In the genomic region with DNA sequence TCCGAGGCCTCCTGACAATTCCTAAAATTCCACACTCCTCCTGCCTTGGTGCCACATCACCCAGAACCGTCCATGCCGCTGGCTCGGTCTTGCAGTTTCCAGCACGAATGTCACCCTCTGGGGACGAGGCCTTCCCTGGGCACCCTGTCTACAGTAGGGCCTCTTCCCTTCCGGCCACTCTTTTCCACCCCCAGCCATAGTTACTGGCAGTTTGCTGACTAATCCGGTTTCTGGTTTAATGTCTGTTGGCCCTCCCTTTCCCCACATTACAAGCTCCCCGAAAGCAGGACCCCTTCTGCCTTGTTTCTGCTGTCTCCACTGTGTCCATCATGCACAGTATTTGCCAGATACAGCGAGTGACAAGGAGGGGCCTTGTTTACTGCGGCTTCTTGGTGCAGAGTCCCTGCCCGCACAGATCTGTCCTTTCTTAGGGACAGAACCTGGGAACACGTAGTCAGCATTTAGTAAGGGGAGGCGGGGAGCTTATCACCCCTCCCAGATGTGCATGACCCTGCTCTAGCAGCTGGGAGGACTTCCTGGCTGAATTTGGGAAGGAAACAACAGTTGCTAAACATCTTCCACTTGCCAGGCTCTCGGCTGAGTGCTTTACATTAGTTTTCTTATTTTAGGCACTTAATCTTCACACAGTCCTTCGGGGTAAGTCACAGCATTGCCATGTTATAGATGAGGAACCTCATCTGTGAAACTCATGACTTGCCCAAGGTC, we compare ENCODE assay signal across 10 cellular contexts. TPM values are rescaled to one million over a fixed set of nuclear protein-coding genes. Genes with fewer than 3 reads are reported as not detected.
DNase-seq lines count a peak whose midpoint lies in the region; ATAC-seq and TF ChIP-seq lines count a peak whose summit lies in the region.
"Had no signal": no experiment of that assay in that cellular context is flagged by ENCODE, and none has a peak within 500 bp of the region (broad histone marks: within the 10 kb centered on the region; RNA-seq: fewer than 3 reads in every experiment).

No MANE protein-coding gene starts in this region.

- no peak overlapping the region for H3K4me3 ChIP-seq in lower lobe of right lung
- no peak overlapping the region for H3K4me3 ChIP-seq in aorta (ENCODE audit: low read length in 2 of 2)

- no peak overlapping the region for H3K27ac Mint-ChIP-seq in activated naive CD8-positive, alpha-beta T cell treated with anti-CD3 and anti-CD28 coated beads, Interleukin-2, amount 50 U/mL, for 24 hours
- no peak overlapping the region for H3K27ac Mint-ChIP-seq in activated naive CD8-positive, alpha-beta T cell treated with anti-CD3 and anti-CD28 coated beads for 36 hours
- peak overlapping the region; percentile 57 for H3K27ac Mint-ChIP-seq in activated T-helper 2 cell treated with anti-CD3 and anti-CD28 coated beads, Interferon-gamma antibody, Interleukin-2, Interleukin-4, amounts not matched to agents 10 μg/mL and 5 μg/mL and 100 μg/mL, durations not matched to agents 14 hours and 24 hours and 36 hours
- H3K27ac Mint-ChIP-seq: HFFc6 had no signal

- intact Hi-C loops in activated T-helper 2 cell treated with anti-CD3 and anti-CD28 coated beads, Interferon-gamma antibody, Interleukin-2, Interleukin-4, amounts not matched to agents 10 μg/mL and 5 μg/mL and 100 μg/mL, durations not matched to agents 14 hours and 24 hours and 36 hours (cut with micrococcal nuclease), result no loop called here
- intact Hi-C loops in lower lobe of right lung (cut with DNase I), result no loop called here
- intact Hi-C loops in aorta (cut with DNase I), result no loop called here

- H3K27ac ChIP-seq in lower lobe of right lung (peak overlapping the region; percentile 71), aorta (ENCODE audit: low read depth in 1 of 2, low read length in 2 of 2) (no peak overlapping the region)

- no peaks in the 10 kb centered on the region for H3K36me3 Mint-ChIP-seq in activated naive CD8-positive, alpha-beta T cell treated with anti-CD3 and anti-CD28 coated beads, Interleukin-2, amount 50 U/mL, for 24 hours (ENCODE audit: low read depth)
- H3K36me3 Mint-ChIP-seq in activated naive CD8-positive, alpha-beta T cell treated with anti-CD3 and anti-CD28 coated beads for 36 hours, result no peaks in the 10 kb centered on the region
- no peaks in the 10 kb centered on the region for H3K36me3 Mint-ChIP-seq in activated T-helper 2 cell treated with anti-CD3 and anti-CD28 coated beads, Interferon-gamma antibody, Interleukin-2, Interleukin-4, amounts not matched to agents 10 μg/mL and 5 μg/mL and 100 μg/mL, durations not matched to agents 14 hours and 24 hours and 36 hours (ENCODE audit: low read depth)
- H3K36me3 Mint-ChIP-seq: IgD-negative memory B cell had no signal

- H3K27me3 ChIP-seq in lower lobe of right lung (ENCODE audit: low read depth), result no peaks in the 10 kb centered on the region
- no peaks in the 10 kb centered on the region for H3K27me3 ChIP-seq in aorta (ENCODE audit: control insufficient read depth in 1 of 2, insufficient read depth in 2 of 2, low read length in 1 of 2)

- no peaks in the 10 kb centered on the region for H3K9me3 Mint-ChIP-seq in activated naive CD8-positive, alpha-beta T cell treated with anti-CD3 and anti-CD28 coated beads, Interleukin-2, amount 50 U/mL, for 24 hours
- no peaks in the 10 kb centered on the region for H3K9me3 Mint-ChIP-seq in activated naive CD8-positive, alpha-beta T cell treated with anti-CD3 and anti-CD28 coated beads for 36 hours
- no peaks in the 10 kb centered on the region for H3K9me3 Mint-ChIP-seq in activated T-helper 2 cell treated with anti-CD3 and anti-CD28 coated beads, Interferon-gamma antibody, Interleukin-2, Interleukin-4, amounts not matched to agents 10 μg/mL and 5 μg/mL and 100 μg/mL, durations not matched to agents 14 hours and 24 hours and 36 hours
- H3K9me3 Mint-ChIP-seq: HFFc6 had no signal

- ATAC-seq in activated naive CD8-positive, alpha-beta T cell treated with anti-CD3 and anti-CD28 coated beads, Interleukin-2, amount 50 U/mL, for 24 hours, result peak; percentile 17
- ATAC-seq in lower lobe of right lung (peak in 1 of 2 donors; percentile 13), aorta (ENCODE audit: low FRiP score) (peak; percentile 33)

- no peak for TF ChIP-seq CTCF in lower lobe of right lung (IDR thresholded peaks at IDR 0.05)

- 51 to 53% methylated on average over 16 of the region's 16 CpGs for WGBS in aorta, 2 donors

- peaks cover 1% of the 10 kb centered on the region for H3K27me3 Mint-ChIP-seq in activated naive CD8-positive, alpha-beta T cell treated with anti-CD3 and anti-CD28 coated beads, Interleukin-2, amount 50 U/mL, for 24 hours
- no peaks in the 10 kb centered on the region for H3K27me3 Mint-ChIP-seq in activated naive CD8-positive, alpha-beta T cell treated with anti-CD3 and anti-CD28 coated beads for 36 hours
- peaks cover 3% of the 10 kb centered on the region for H3K27me3 Mint-ChIP-seq in activated T-helper 2 cell treated with anti-CD3 and anti-CD28 coated beads, Interferon-gamma antibody, Interleukin-2, Interleukin-4, amounts not matched to agents 10 μg/mL and 5 μg/mL and 100 μg/mL, durations not matched to agents 14 hours and 24 hours and 36 hours (ENCODE audit: low read depth)

- H3K4me3 Mint-ChIP-seq in activated naive CD8-positive, alpha-beta T cell treated with anti-CD3 and anti-CD28 coated beads, Interleukin-2, amount 50 U/mL, for 24 hours, result peak overlapping the region; percentile 21
- H3K4me3 Mint-ChIP-seq in activated naive CD8-positive, alpha-beta T cell treated with anti-CD3 and anti-CD28 coated beads for 36 hours, result no peak overlapping the region
- no peak overlapping the region for H3K4me3 Mint-ChIP-seq in activated T-helper 2 cell treated with anti-CD3 and anti-CD28 coated beads, Interferon-gamma antibody, Interleukin-2, Interleukin-4, amounts not matched to agents 10 μg/mL and 5 μg/mL and 100 μg/mL, durations not matched to agents 14 hours and 24 hours and 36 hours (ENCODE audit: low read depth)
- H3K4me3 Mint-ChIP-seq: HFFc6 had no signal

- H3K9me3 ChIP-seq in lower lobe of right lung (no peaks in the 10 kb centered on the region), aorta (ENCODE audit: control insufficient read depth, low read length) (no peaks in the 10 kb centered on the region)

- peaks cover 49% of the 10 kb centered on the region for H3K4me1 ChIP-seq in lower lobe of right lung
- no peaks in the 10 kb centered on the region for H3K4me1 ChIP-seq in aorta (ENCODE audit: control insufficient read depth in 1 of 2, insufficient read depth in 2 of 2, low read length in 2 of 2)

- peaks cover 10% of the 10 kb centered on the region for H3K4me1 Mint-ChIP-seq in activated naive CD8-positive, alpha-beta T cell treated with anti-CD3 and anti-CD28 coated beads, Interleukin-2, amount 50 U/mL, for 24 hours
- peaks cover 2% of the 10 kb centered on the region for H3K4me1 Mint-ChIP-seq in activated naive CD8-positive, alpha-beta T cell treated with anti-CD3 and anti-CD28 coated beads for 36 hours
- peaks cover 1% of the 10 kb centered on the region for H3K4me1 Mint-ChIP-seq in activated T-helper 2 cell treated with anti-CD3 and anti-CD28 coated beads, Interferon-gamma antibody, Interleukin-2, Interleukin-4, amounts not matched to agents 10 μg/mL and 5 μg/mL and 100 μg/mL, durations not matched to agents 14 hours and 24 hours and 36 hours (ENCODE audit: low read depth)

- DNase-seq in activated naive CD8-positive, alpha-beta T cell treated with anti-CD3 and anti-CD28 coated beads, Interleukin-2, amount 50 U/mL, for 24 hours, result no peak
- DNase-seq in activated naive CD8-positive, alpha-beta T cell treated with anti-CD3 and anti-CD28 coated beads for 36 hours, result no peak
- DNase-seq in activated T-helper 2 cell treated with anti-CD3 and anti-CD28 coated beads, Interferon-gamma antibody, Interleukin-2, Interleukin-4, amounts not matched to agents 10 μg/mL and 5 μg/mL and 100 μg/mL, durations not matched to agents 14 hours and 24 hours and 36 hours (ENCODE audit: low spot score), result no peak
- DNase-seq in lower lobe of right lung, result no peak
- DNase-seq in aorta, result peak in 1 of 2 donors; percentile 67
- no peak for DNase-seq in NCI-H748 treated with DMSO at 0.1 percent for 48 hours (lab: John Stamatoyannopoulos, UW)
- no peak for DNase-seq in NCI-H2171 treated with DMSO at 0.1 percent for 48 hours (lab: John Stamatoyannopoulos, UW)
- DNase-seq in epidermal melanocyte (ENCODE audit: insufficient read length, low spot score), result no peak
- DNase-seq: HFFc6 had no signal

- H3K36me3 ChIP-seq in lower lobe of right lung, result no peaks in the 10 kb centered on the region
- no peaks in the 10 kb centered on the region for H3K36me3 ChIP-seq in aorta (ENCODE audit: control insufficient read depth in 1 of 2, insufficient read depth in 2 of 2, low read length in 1 of 2)

RNA-seq across cellular contexts. Expression of gene CATIP, which starts 23.6 kb away (rescaled TPM):
- total RNA-seq in activated naive CD8-positive, alpha-beta T cell treated with anti-CD3 and anti-CD28 coated beads for 36 hours, result not detected
- total RNA-seq in activated T-helper 2 cell treated with anti-CD3 and anti-CD28 coated beads, Interferon-gamma antibody, Interleukin-2, Interleukin-4, amounts not matched to agents 10 μg/mL and 5 μg/mL and 100 μg/mL, durations not matched to agents 14 hours and 24 hours and 36 hours, result not detected in 2 replicates
- total RNA-seq in lower lobe of right lung (5.6 TPM), aorta (not detected)
- polyA plus RNA-seq in aorta, result under 1 TPM; 0.03 to 0.50 TPM
- total RNA-seq: HFFc6 had no signal

RNA-seq across cellular contexts. Expression of gene TMBIM1, which starts 40.8 kb away (rescaled TPM):
- 10 to 100 TPM; 47.5 to 52.2 TPM for total RNA-seq in activated naive CD8-positive, alpha-beta T cell treated with anti-CD3 and anti-CD28 coated beads for 36 hours
- total RNA-seq in activated T-helper 2 cell treated with anti-CD3 and anti-CD28 coated beads, Interferon-gamma antibody, Interleukin-2, Interleukin-4, amounts not matched to agents 10 μg/mL and 5 μg/mL and 100 μg/mL, durations not matched to agents 14 hours and 24 hours and 36 hours, result 69.6 and 73.7 TPM in 2 replicates
- 300 TPM for total RNA-seq in lower lobe of right lung
- 100 to 1,000 TPM; 264 to 294 TPM for total RNA-seq in aorta
- polyA plus RNA-seq in aorta, result 100 to 1,000 TPM; 100 to 159 TPM

RNA-seq across cellular contexts. Expression of gene SLC11A1, which starts 49.0 kb away (rescaled TPM):
- total RNA-seq in activated naive CD8-positive, alpha-beta T cell treated with anti-CD3 and anti-CD28 coated beads for 36 hours, result under 1 TPM; 0.08 TPM
- total RNA-seq in activated T-helper 2 cell treated with anti-CD3 and anti-CD28 coated beads, Interferon-gamma antibody, Interleukin-2, Interleukin-4, amounts not matched to agents 10 μg/mL and 5 μg/mL and 100 μg/mL, durations not matched to agents 14 hours and 24 hours and 36 hours, result 0.18 and 0.21 TPM in 2 replicates
- total RNA-seq in lower lobe of right lung, result 419 TPM
- total RNA-seq in aorta, result 10 to 100 TPM; 40.1 to 56.1 TPM
- polyA plus RNA-seq in aorta, result 1 to 10 TPM; 1.9 to 4.1 TPM

Comparison
In these comparisons a context has a peak if more than half of its experiments do, and no peak if none do; other contexts are left out.
1. RNA of gene SLC11A1, which starts 49.0 kb away (total RNA-seq): 419 TPM in lower lobe of right lung (single experiment) and 40.1 to 56.1 TPM in aorta; 0.18 to 0.21 TPM in activated T-helper 2 cell treated with anti-CD3 and anti-CD28 coated beads, Interferon-gamma antibody, Interleukin-2, Interleukin-4, amounts not matched to agents 10 μg/mL and 5 μg/mL and 100 μg/mL, durations not matched to agents 14 hours and 24 hours and 36 hours and 0.08 TPM in activated naive CD8-positive, alpha-beta T cell treated with anti-CD3 and anti-CD28 coated beads for 36 hours; every median in the first group is over 10 times any median in the second.